ENCODE assay signal across 9 cellular contexts in the genomic region with DNA sequence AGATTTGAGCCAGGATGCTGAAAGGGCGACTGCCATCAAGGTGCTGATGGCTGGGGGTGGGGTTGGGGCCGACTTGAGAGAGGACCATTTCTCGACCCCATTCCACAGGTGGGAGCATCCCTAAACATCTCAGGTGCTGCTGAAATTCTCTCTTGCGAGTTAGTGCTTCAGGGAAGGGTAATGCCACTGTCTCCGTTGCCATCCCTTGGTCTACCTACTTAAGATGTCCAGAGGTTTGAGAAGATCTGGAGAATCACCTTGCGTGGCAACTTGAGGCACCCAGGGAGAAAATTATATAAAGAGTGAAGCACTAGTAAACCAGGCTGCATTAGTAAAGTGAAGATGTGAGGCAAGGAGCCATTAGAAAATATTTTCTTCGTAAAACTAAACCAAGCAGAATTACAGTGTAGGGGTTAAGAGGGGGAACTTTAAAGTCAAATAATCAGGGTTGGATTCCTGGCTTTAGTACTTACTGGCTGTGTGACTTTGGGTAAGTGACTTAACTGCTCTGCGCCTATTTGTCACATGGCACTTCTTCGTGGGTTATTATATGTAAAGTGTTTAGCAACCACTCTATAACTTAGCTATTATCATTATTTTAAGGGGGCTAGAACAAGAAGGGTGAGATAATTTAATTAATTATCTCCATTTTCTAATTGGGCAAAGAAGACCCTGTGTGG. TPM values are rescaled to one million over a fixed set of nuclear protein-coding genes. Genes with fewer than 3 reads are reported as not detected.
DNase-seq lines count a peak whose midpoint lies in the region; ATAC-seq, FAIRE-seq and TF ChIP-seq lines count a peak whose summit lies in the region.
"Had no signal": no experiment of that assay in that cellular context is flagged by ENCODE, and none has a peak within 500 bp of the region (broad histone marks: within the 10 kb centered on the region; RNA-seq: fewer than 3 reads in every experiment).

No MANE protein-coding gene starts in this region.

- peak overlapping the region; percentile 12 for H2BK15ac ChIP-seq in mesenchymal stem cell (ENCODE audit: low read depth, poor library complexity, severe bottlenecking)

- in situ Hi-C loops in GM12878 (cut with MboI): loop anchor here (5.0 to 25.0 kb wide), 3 partner anchors 717 to 1231 kb away; partner anchors contain the start of genes ANKRD28 and TBC1D5

- H3K27me3 ChIP-seq in GM12878 (replicated peaks in 1 of 2; ENCODE audit: control insufficient read depth in 2 of 2, insufficient read depth in 2 of 2, low read length in 1 of 2) (no peaks in the 10 kb centered on the region), mesenchymal stem cell (ENCODE audit: control insufficient read depth in 1 of 2, insufficient read depth in 1 of 2, low read length in 2 of 2) (peaks cover 0 to under 1% of the 10 kb centered on the region in 2 experiments), upper lobe of left lung (no peaks in the 10 kb centered on the region)

- peaks cover 4% of the 10 kb centered on the region for H3K79me1 ChIP-seq in mesenchymal stem cell (replicated peaks; ENCODE audit: low read length, poor library complexity, severe bottlenecking)

- H2AK5ac ChIP-seq in mesenchymal stem cell (ENCODE audit: low read length, severe bottlenecking): peak overlapping the region; percentile 26

- H3K9ac ChIP-seq in GM12878 (ENCODE audit: control insufficient read depth, insufficient read depth, low read length): peak overlapping the region; percentile 99
- peak overlapping the region; percentile 88 for H3K9ac ChIP-seq in mesenchymal stem cell (ENCODE audit: low read length)

- H3K36me3 ChIP-seq in GM12878 (ENCODE audit: control insufficient read depth in 2 of 2, insufficient read depth in 2 of 2, low read length in 1 of 2): no peaks in the 10 kb centered on the region
- H3K36me3 ChIP-seq in mesenchymal stem cell (ENCODE audit: control insufficient read depth in 1 of 2, insufficient read depth in 2 of 2, low read depth in 1 of 2, low read length in 2 of 2): no peaks in the 10 kb centered on the region
- no peaks in the 10 kb centered on the region for H3K36me3 ChIP-seq in upper lobe of left lung

- peak overlapping the region; percentile 22 for H2BK5ac ChIP-seq in mesenchymal stem cell (ENCODE audit: low read depth, low read length, poor library complexity, severe bottlenecking)

- H4K91ac ChIP-seq in mesenchymal stem cell (ENCODE audit: low read length): peak overlapping the region; percentile 70

- no peak for DNase-seq in activated naive CD4-positive, alpha-beta T cell treated with anti-CD3 and anti-CD28 coated beads, Interleukin-2, amount 50 U/mL, for 16 hours
- DNase-seq in GM12878 (ENCODE audit: low read depth, low spot score) (no peak), mesenchymal stem cell (no peak), upper lobe of left lung (no peak), HTR-8/SVneo (ENCODE audit: insufficient read length, low spot score) (no peak), DMS79 treated with DMSO at 0.1 percent for 48 hours (lab: John Stamatoyannopoulos, UW) (no peak)

- H3K79me2 ChIP-seq in GM12878 (ENCODE audit: control insufficient read depth, insufficient read depth, low read length): peaks cover 75% of the 10 kb centered on the region

- TF ChIP-seq POLR2A in GM12878 (IDR thresholded peaks at IDR 0.05; ENCODE audit: low read depth, low read length) (no peak), upper lobe of left lung (IDR thresholded peaks at IDR 0.05) (no peak)

- intact Hi-C loops in GM12878 (cut with micrococcal nuclease; ENCODE audit: unreplicated experiment): loop anchor here (5.0 to 10.0 kb wide), 7 partner anchors 83 to 1231 kb away; partner anchors contain the start of genes ANKRD28 and TBC1D5

- H3K27ac ChIP-seq in GM12878 (ENCODE audit: control insufficient read depth, insufficient read depth) (peak overlapping the region; percentile 92), mesenchymal stem cell (ENCODE audit: low read length, poor library complexity, severe bottlenecking) (peak overlapping the region; percentile 43), upper lobe of left lung (peak overlapping the region; percentile 80 to 90 (median 86))
- H3K27ac ChIP-seq: VCaP had no signal

- peak overlapping the region; percentile 95 to 99 for H3K18ac ChIP-seq in mesenchymal stem cell (ENCODE audit: low read depth in 1 of 2, low read length in 2 of 2)

- H4K8ac ChIP-seq in mesenchymal stem cell (ENCODE audit: low read length): peak overlapping the region; percentile 90

- no peak for FAIRE-seq in GM12878 (lab: Jason Lieb, UNC)
- no peak for FAIRE-seq in HTR-8/SVneo (lab: Jason Lieb, UNC)

- H3K4me3 ChIP-seq in GM12878: peak overlapping the region; percentile 86
- peak overlapping the region; percentile 86 to 96 for H3K4me3 ChIP-seq in mesenchymal stem cell (ENCODE audit: insufficient read depth in 1 of 2, low read depth in 1 of 2, low read length in 2 of 2)
- H3K4me3 ChIP-seq in upper lobe of left lung: peak overlapping the region; percentile 44 to 75 (median 73)

- peaks cover 57% of the 10 kb centered on the region for H3K4me1 Mint-ChIP-seq in activated naive CD4-positive, alpha-beta T cell treated with anti-CD3 and anti-CD28 coated beads, Interleukin-2, amount 50 U/mL, for 24 hours

- H3K36me3 Mint-ChIP-seq in activated naive CD4-positive, alpha-beta T cell treated with anti-CD3 and anti-CD28 coated beads, Interleukin-2, amount 50 U/mL, for 24 hours: no peaks in the 10 kb centered on the region

- H3K4ac ChIP-seq in mesenchymal stem cell (ENCODE audit: low read depth in 1 of 2, low read length in 2 of 2): peak overlapping the region; percentile 46 to 99

- peaks cover 8% of the 10 kb centered on the region; the same call in 2 of the 3 replicates for H3K9me3 ChIP-seq in GM12878 (replicated peaks; ENCODE audit: control insufficient read depth, insufficient read depth, low read length)
- H3K9me3 ChIP-seq in mesenchymal stem cell (ENCODE audit: control insufficient read depth, low read length): no peaks in the 10 kb centered on the region
- no peaks in the 10 kb centered on the region for H3K9me3 ChIP-seq in upper lobe of left lung

- TF ChIP-seq EP300 in GM12878 (IDR thresholded peaks at IDR 0.05; ENCODE audit: borderline replicate concordance in 1 of 2, control insufficient read depth in 1 of 2, low read depth in 2 of 2, low read length in 2 of 2): 0 out of 4 replicates have a peak, but pooled peaks of 1 of the 2 experiments have one; percentile 2
- TF ChIP-seq EP300 in upper lobe of left lung (IDR thresholded peaks at IDR 0.05): no peak

- peak overlapping the region; percentile 96 for H2BK120ac ChIP-seq in mesenchymal stem cell (ENCODE audit: low read depth, low read length)

- CTCF ChIA-PET in GM12878 (lab: Yijun Ruan, JAX): interaction anchor here (0.7 to 1.2 kb wide), 3 partner anchors 10 to 245 kb away, joined by 3 read pairs; no protein-coding TSS in a partner anchor

- H3K9me3 Mint-ChIP-seq in activated naive CD4-positive, alpha-beta T cell treated with anti-CD3 and anti-CD28 coated beads, Interleukin-2, amount 50 U/mL, for 24 hours: no peaks in the 10 kb centered on the region

- peak overlapping the region; percentile 20 for H2AFZ ChIP-seq in GM12878 (ENCODE audit: control insufficient read depth, low read depth, low read length)
- peak overlapping the region; percentile 81 for H2AFZ ChIP-seq in mesenchymal stem cell (ENCODE audit: low read depth, low read length)

- RAD21 ChIA-PET in GM12878 (lab: Charles Lee; ENCODE audit: unreplicated experiment): interaction anchor here (0.6 to 3.8 kb wide), 6 partner anchors 9 to 717 kb away, joined by 3 to 36 read pairs (median 5); no protein-coding TSS in a partner anchor

- H3K27me3 Mint-ChIP-seq in activated naive CD4-positive, alpha-beta T cell treated with anti-CD3 and anti-CD28 coated beads, Interleukin-2, amount 50 U/mL, for 24 hours: no peaks in the 10 kb centered on the region

- no peaks in the 10 kb centered on the region for H4K20me1 ChIP-seq in GM12878 (ENCODE audit: control insufficient read depth, insufficient read depth)

- peak overlapping the region; percentile 97 for H3K4me3 Mint-ChIP-seq in activated naive CD4-positive, alpha-beta T cell treated with anti-CD3 and anti-CD28 coated beads, Interleukin-2, amount 50 U/mL, for 24 hours

- H3K23ac ChIP-seq in mesenchymal stem cell (ENCODE audit: low read length in 2 of 2): peak overlapping the region in 1 of 2 experiments; percentile 70

- POLR2A ChIA-PET in GM12878 (lab: Charles Lee): interaction anchor here (1.0 to 8.7 kb wide), 6 partner anchors 9 to 140 kb away, joined by 3 to 66 read pairs (median 10); no protein-coding TSS in a partner anchor

- TF ChIP-seq CTCF in GM12878 (IDR thresholded peaks at IDR 0.05 in 2 of 3, conservative IDR thresholded peaks at IDR 0.05 in 1 of 3; ENCODE audit: control insufficient read depth in 2 of 3, extremely low read depth in 1 of 3, insufficient read depth in 1 of 3, low read depth in 3 of 3, low read length in 3 of 3): no peak
- no peak for TF ChIP-seq CTCF in upper lobe of left lung (IDR thresholded peaks at IDR 0.05)

- H3K14ac ChIP-seq in mesenchymal stem cell (ENCODE audit: low read length in 2 of 2): peak overlapping the region in 1 of 2 experiments; percentile 95

- peak overlapping the region; percentile 80 to 99 for H2BK12ac ChIP-seq in mesenchymal stem cell (ENCODE audit: low read length in 2 of 2)

- H3K27ac Mint-ChIP-seq in activated naive CD4-positive, alpha-beta T cell treated with anti-CD3 and anti-CD28 coated beads, Interleukin-2, amount 50 U/mL, for 24 hours: peak overlapping the region; percentile 83

- peaks cover 37% of the 10 kb centered on the region for H3K4me1 ChIP-seq in GM12878 (ENCODE audit: control insufficient read depth, insufficient read depth, low read length)
- H3K4me1 ChIP-seq in mesenchymal stem cell (ENCODE audit: control insufficient read depth, insufficient read depth, low read depth, low read length): peaks cover 24% of the 10 kb centered on the region
- H3K4me1 ChIP-seq in upper lobe of left lung: peaks cover 27 to 58% (median 44%) of the 10 kb centered on the region in 4 donors

- H3K4me2 ChIP-seq in GM12878 (ENCODE audit: control insufficient read depth, insufficient read depth) (peak overlapping the region; percentile 84), mesenchymal stem cell (ENCODE audit: low read length, poor library complexity, severe bottlenecking) (peak overlapping the region; percentile 81)

- no peak for ATAC-seq in GM12878
- no peak for ATAC-seq in upper lobe of left lung (ENCODE audit: low FRiP score in 2 of 2)
- no peak for ATAC-seq in HG03097 (IDR thresholded peaks at IDR 0.05; ENCODE audit: low FRiP score, unreplicated experiment)

- WGBS in GM12878 (ENCODE audit: insufficient coverage, insufficient replicate concordance, low lambda C conversion rate, missing lambda C conversion rate): 0% methylated on average over 9 of the region's 9 CpGs
- 55% methylated on average over 7 of the region's 9 CpGs for WGBS in mesenchymal stem cell
- 46 to 66% methylated on average over 7 to 9 of the region's 9 CpGs for WGBS in upper lobe of left lung, 2 donors

- TF ChIP-seq RAD21 in GM12878 (IDR thresholded peaks at IDR 0.05; ENCODE audit: insufficient read depth, low read depth, low read length): no peak

- TSS peak; percentile 44 for BruUV-seq in GM12878 (replicated peaks; lab: Mats Ljungman, UMichigan)

- SMC1A ChIA-PET in GM12878 (lab: Charles Lee; ENCODE audit: uncharacterized antibody, unreplicated experiment): interaction anchor here (1.2 to 25.8 kb wide), 5 partner anchors 8 to 36 kb away, joined by 3 to 295 read pairs (median 36); no protein-coding TSS in a partner anchor

RNA-seq across cellular contexts. Expression of gene RFTN1, which starts 0.7 kb away (rescaled TPM):
- total RNA-seq in GM12878 (2013; cell fraction: nucleolus; rRNA removed): 377 and 379 TPM in 2 replicates
- 154 and 163 TPM in 2 replicates for total RNA-seq in GM12878 (2014; rRNA removed)
- total RNA-seq in GM12878 (2014; rRNA removed; fragmentation: Illumina TruSeq; extraction: Trizol): 145 TPM in 2 replicates
- total RNA-seq in GM12878 (2021): 166 and 176 TPM in 2 replicates
- 68.5 TPM for polyA plus RNA-seq in GM12878 (2011; ENCODE audit: low read depth)
- polyA plus RNA-seq in GM12878 (2011; rRNA removed): 171 and 213 TPM in 2 replicates
- polyA plus RNA-seq in GM12878 (2011; cell fraction: cytosol; rRNA removed): 284 and 352 TPM in 2 replicates
- 306 TPM in 2 replicates for polyA plus RNA-seq in GM12878 (2011; cell fraction: nucleus; rRNA removed)
- polyA plus RNA-seq in GM12878 (2012): 90.4 and 119 TPM in 2 replicates
- polyA plus RNA-seq in GM12878 (2014; fragmentation: Illumina TruSeq; extraction: Trizol): 146 and 170 TPM in 2 replicates
- polyA plus RNA-seq in GM12878 (2014; fragmentation: Nextera tagmentation; extraction: Ambion mirVana): 10 to 100 TPM; 20.6 to 38.9 TPM
- 143 and 149 TPM in 2 replicates for polyA plus RNA-seq in GM12878 (2014; rRNA removed)
- polyA plus RNA-seq in GM12878 (2016; fragmentation: Nextera tagmentation; extraction: Ambion mirVana): 10 to 100 TPM; 46.3 to 61.9 TPM
- polyA minus RNA-seq in GM12878 (2011; rRNA and poly(A)+ RNA removed): 198 and 256 TPM in 2 replicates
- polyA minus RNA-seq in GM12878 (2011; cell fraction: cytosol; rRNA and poly(A)+ RNA removed): 85.5 and 87.8 TPM in 2 replicates
- polyA minus RNA-seq in GM12878 (2011; cell fraction: nucleus; rRNA and poly(A)+ RNA removed): 129 and 203 TPM in 2 replicates
- 256 TPM for polyA plus RNA-seq in mesenchymal stem cell (2013, experiment 1 of 2)
- polyA plus RNA-seq in mesenchymal stem cell (2013, experiment 2 of 2): 261 TPM
- 100 to 1,000 TPM in 2 of 6 donors, 10 to 100 TPM in 4; 62.1 to 121 (median 76.1) TPM for total RNA-seq in upper lobe of left lung
